ENCODE assay signal across 9 cellular contexts in the genomic region with DNA sequence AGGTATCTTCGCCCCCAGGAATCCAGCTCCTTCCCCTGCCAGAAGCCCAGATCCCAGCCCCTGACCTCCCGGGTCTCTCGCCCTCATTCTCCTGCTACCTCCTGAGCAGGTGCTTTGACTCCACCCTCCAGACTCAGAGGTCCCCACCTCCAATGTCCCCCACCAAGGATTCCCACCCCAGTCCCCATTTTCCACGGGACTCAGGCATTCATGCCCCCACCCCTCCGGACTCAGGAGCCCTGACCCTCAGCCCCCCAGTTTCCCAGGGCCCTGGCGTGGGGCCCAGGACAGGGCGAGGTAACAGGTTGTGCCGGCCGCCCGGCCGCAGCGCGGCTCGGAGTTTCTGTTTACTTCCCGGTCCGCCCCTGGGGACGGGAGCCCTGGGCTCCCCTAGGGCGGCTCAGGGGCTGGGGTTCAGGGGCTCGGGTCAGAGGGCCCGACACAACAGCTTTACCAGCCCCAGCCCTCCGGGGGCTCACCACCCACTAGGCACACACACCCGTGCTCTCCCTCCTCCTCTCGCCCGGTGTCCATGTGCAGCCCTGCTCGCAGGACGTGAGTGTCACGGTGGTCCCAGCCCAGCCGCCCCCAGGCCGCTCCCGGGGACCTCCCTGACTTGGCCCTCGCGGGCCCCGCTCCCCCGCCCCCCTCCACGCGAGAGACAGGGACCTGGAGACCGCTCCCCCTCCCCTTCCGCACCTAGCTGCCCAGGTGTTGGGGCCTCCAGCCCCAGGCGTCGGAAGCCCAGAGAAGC. TPM values are rescaled to one million over a fixed set of nuclear protein-coding genes. Genes with fewer than 3 reads are reported as not detected.
DNase-seq lines count a peak whose midpoint lies in the region; TF ChIP-seq lines count a peak whose summit lies in the region.
"Had no signal": no experiment of that assay in that cellular context is flagged by ENCODE, and none has a peak within 500 bp of the region (broad histone marks: within the 10 kb centered on the region; RNA-seq: fewer than 3 reads in every experiment).

No MANE protein-coding gene starts in this region.

- TF ChIP-seq POLR2A in stomach (IDR thresholded peaks at IDR 0.05) = no peak

- no peaks in the 10 kb centered on the region for H3K79me2 ChIP-seq in hepatocyte

- intact Hi-C loops in stomach (cut with DNase I; ENCODE audit: low total_unique reads) = no loop called here

- no peak overlapping the region for H3K27ac ChIP-seq in hepatocyte
- peak overlapping the region; percentile 84 to 89 (median 85) for H3K27ac ChIP-seq in stomach

- H3K27me3 ChIP-seq in hepatocyte (peaks cover 33% of the 10 kb centered on the region), stomach (peaks cover 7 to 100% (median 63%) of the 10 kb centered on the region in 3 donors)

- H3K36me3 ChIP-seq in hepatocyte (replicated peaks; ENCODE audit: insufficient read depth, low read depth) (no peaks in the 10 kb centered on the region), stomach (no peaks in the 10 kb centered on the region)

- no peak for TF ChIP-seq EP300 in stomach (IDR thresholded peaks at IDR 0.05)

- H3K9me3 ChIP-seq in hepatocyte (ENCODE audit: low read depth) (no peaks in the 10 kb centered on the region), stomach (no peaks in the 10 kb centered on the region)

- H3K4me1 ChIP-seq in hepatocyte (ENCODE audit: insufficient read depth) (no peaks in the 10 kb centered on the region), stomach (peaks cover 4 to 38% (median 34%) of the 10 kb centered on the region in 4 donors)

- WGBS in hepatocyte (ENCODE audit: low lambda C conversion rate, missing lambda C conversion rate) = 21% methylated on average over 5 of the region's 40 CpGs
- 0 to 3% (median 2%) methylated on average over 11 to 40 of the region's 40 CpGs for WGBS in stomach, 5 donors

- H3K4me3 ChIP-seq in hepatocyte = peak overlapping the region; percentile 32
- peak overlapping the region; percentile 45 to 56 (median 51) for H3K4me3 ChIP-seq in stomach

- TF ChIP-seq CTCF in hepatocyte (IDR thresholded peaks at IDR 0.05; ENCODE audit: poor library complexity) = no peak
- TF ChIP-seq CTCF in stomach (IDR thresholded peaks at IDR 0.05) = no peak

- no peaks in the 10 kb centered on the region for H3K9me2 ChIP-seq in hepatocyte (replicated peaks; ENCODE audit: insufficient read depth)

- no peaks in the 10 kb centered on the region for H4K20me1 ChIP-seq in hepatocyte (ENCODE audit: insufficient read depth, poor library complexity, severe bottlenecking)

- peak overlapping the region; percentile 90 for H3K4me2 ChIP-seq in hepatocyte

- H2AFZ ChIP-seq in hepatocyte = peak overlapping the region; percentile 63

- DNase-seq in NCI-H146 (lab: John Stamatoyannopoulos, UW) (peak; percentile 53), NCI-H146 treated with DMSO at 0.1 percent for 48 hours (lab: John Stamatoyannopoulos, UW; ENCODE audit: unreplicated experiment) (no peak), hepatocyte (ENCODE audit: low spot score) (peak; percentile 52), stomach (peak; percentile 79), A172 (ENCODE audit: low spot score) (no peak)
- DNase-seq in activated CD4-positive, CD25-positive, alpha-beta regulatory T cell (lab: John Stamatoyannopoulos, UW) = no peak
- DNase-seq: activated T-cell treated with anti-CD3 and anti-CD28 coated beads for 4 hours, kidney glomerular epithelial cell had no signal

RNA-seq across cellular contexts. Expression of gene BICDL2, which starts 0.6 kb away (rescaled TPM):
- total RNA-seq in hepatocyte = 10.0 and 12.3 TPM in 2 replicates
- 11.8 and 12.8 TPM in 2 replicates for polyA plus RNA-seq in hepatocyte
- total RNA-seq in stomach = 100 to 1,000 TPM in 1 of 5 donors, 10 to 100 TPM in 4; 18.4 to 693 (median 59.4) TPM
- polyA plus RNA-seq in stomach = 10 to 100 TPM; 26.0 to 79.7 (median 29.0) TPM
- total RNA-seq in A172 (2014; rRNA removed; shearing (Covaris generic)) = not detected in 2 replicates
- total RNA-seq: A673 had no signal

RNA-seq across cellular contexts. Expression of gene MMP25, which starts 10.2 kb away (rescaled TPM):
- total RNA-seq in hepatocyte (0.60 TPM in 1 of 2 replicates, not detected in the other), stomach (1 to 10 TPM in 2 of 5 donors, not detected in 3; 1.1 to 1.6 TPM)
- polyA plus RNA-seq in hepatocyte (6.3 and 8.7 TPM in 2 replicates), stomach (1 to 10 TPM in 1 of 3 donors, under 1 TPM in 2; 0.48 to 2.9 (median 0.61) TPM)
- 0.53 and 1.6 TPM in 2 replicates for total RNA-seq in A172 (2014; rRNA removed; shearing (Covaris generic))

RNA-seq across cellular contexts. Expression of gene THOC6, which starts 12.3 kb away (rescaled TPM):
- total RNA-seq in hepatocyte (35.6 and 41.2 TPM in 2 replicates), stomach (10 to 100 TPM in 4 of 5 donors, not detected in 1; 10.5 to 97.9 (median 22.2) TPM)
- polyA plus RNA-seq in hepatocyte (79.4 and 86.2 TPM in 2 replicates), stomach (10 to 100 TPM; 15.3 to 39.0 (median 32.8) TPM)
- 32.1 and 35.2 TPM in 2 replicates for total RNA-seq in A172 (2014; rRNA removed; shearing (Covaris generic))

RNA-seq across cellular contexts. Expression of gene HCFC1R1, which starts 12.4 kb away (rescaled TPM):
- total RNA-seq in hepatocyte (19.7 and 35.7 TPM in 2 replicates), stomach (10 to 100 TPM; 11.0 to 94.7 (median 21.7) TPM)
- polyA plus RNA-seq in hepatocyte (158 and 201 TPM in 2 replicates), stomach (100 to 1,000 TPM in 2 of 3 donors, 10 to 100 TPM in 1; 71.7 to 128 (median 102) TPM)
- total RNA-seq in A172 (2014; rRNA removed; shearing (Covaris generic)) = 54.7 and 71.1 TPM in 2 replicates

RNA-seq across cellular contexts. Expression of gene TNFRSF12A, which starts 16.0 kb away (rescaled TPM):
- total RNA-seq in hepatocyte (126 and 127 TPM in 2 replicates), stomach (100 to 1,000 TPM in 2 of 5 donors, 10 to 100 TPM in 2, 1 to 10 TPM in 1; 1.8 to 134 (median 77.2) TPM)
- polyA plus RNA-seq in hepatocyte (385 and 452 TPM in 2 replicates), stomach (100 to 1,000 TPM in 1 of 3 donors, 10 to 100 TPM in 2; 20.3 to 117 (median 25.8) TPM)
- 510 and 551 TPM in 2 replicates for total RNA-seq in A172 (2014; rRNA removed; shearing (Covaris generic))

Comparison
In these comparisons a context has a peak if more than half of its experiments do, and no peak if none do; other contexts are left out.
1. DNase-seq: peak in NCI-H146 (single experiment), hepatocyte (single experiment) and stomach (single experiment); none in NCI-H146 treated with DMSO at 0.1 percent for 48 hours (single experiment), A172 (single experiment) and activated CD4-positive, CD25-positive, alpha-beta regulatory T cell (0 of 4).
2. RNA of gene BICDL2, which starts 0.6 kb away (total RNA-seq): 18.4 to 693 TPM in stomach and 10.0 to 12.3 TPM in hepatocyte; not detected in A172; every median in the first group is over 10 times any median in the second.